ENCODE assay signal across 27 cellular contexts in genomic region chr13:46270416-46270815, GRCh38. TPM values are rescaled to one million over a fixed set of nuclear protein-coding genes. Genes with fewer than 3 reads are reported as not detected.
"Had no signal": no experiment of that assay in that cellular context is flagged by ENCODE, and none has a peak within 500 bp of the region (broad histone marks: within the 10 kb centered on the region; RNA-seq: fewer than 3 reads in every experiment).

No MANE protein-coding gene starts in this region.

- H3K27ac ChIP-seq: RWPE1 had no signal

- ATAC-seq: Panc1, PC-3, SK-N-SH treated with all-trans-retinoic acid at 6 μM for 48 hours had no signal

- DNase-seq: KBM-7, MV-4-11, NCI-H1048, NCI-H1105, NCI-H1417, NCI-H146, NCI-H1694 treated with DMSO at 0.1 percent for 48 hours, NCI-H1930, NCI-H2081 treated with DMSO at 0.1 percent for 48 hours, NCI-H2171, NCI-H226, NCI-H446, NCI-H510A, NCI-H524 treated with DMSO at 0.1 percent for 48 hours, NCI-H69, NCI-H774, PC-3, SHP77, T-helper 1 cell had no signal

RNA-seq across cellular contexts. Expression of gene LRRC63, which starts 58.7 kb away (rescaled TPM):
- total RNA-seq: HT-29, LHCN-M2, MCF 10A, OCI-LY7 had no signal
- polyA plus RNA-seq: IgD-negative memory B cell had no signal
